7 cellular contexts compared by ENCODE assay signal in genomic region chr4:151401739-151402138, GRCh38.
"Had no signal": no experiment of that assay in that cellular context is flagged by ENCODE, and none has a peak within 500 bp of the region (broad histone marks: within the 10 kb centered on the region; RNA-seq: fewer than 3 reads in every experiment).

No MANE protein-coding gene starts in this region.

- H3K9me3 ChIP-seq: HAP-1 had no signal

- H3K9ac ChIP-seq: GM23248 had no signal

- DNase-seq: GM23248, GOT3, H7, HFFc6, IMR-90 had no signal

- ATAC-seq: HCT116 had no signal

- H2AFZ ChIP-seq: GM23248 had no signal

- H3K4me1 ChIP-seq: HAP-1 had no signal

- H3K36me3 ChIP-seq: HAP-1 had no signal

- H3K27ac ChIP-seq: GM23248 had no signal

- H3K9me3 Mint-ChIP-seq: HFFc6 had no signal

- H3K4me3 ChIP-seq: GM23248, HAP-1 had no signal

- H3K27ac Mint-ChIP-seq: HFFc6 had no signal

- H3K4me3 Mint-ChIP-seq: HFFc6 had no signal
